Comparison of ENCODE assay signal across 14 cellular contexts in genomic region chr19:38671654-38672053, GRCh38. TPM values are rescaled to one million over a fixed set of nuclear protein-coding genes. Genes with fewer than 3 reads are reported as not detected.
DNase-seq lines count a peak whose midpoint lies in the region; ATAC-seq and TF ChIP-seq lines count a peak whose summit lies in the region.
"Had no signal": no experiment of that assay in that cellular context is flagged by ENCODE, and none has a peak within 500 bp of the region (broad histone marks: within the 10 kb centered on the region; RNA-seq: fewer than 3 reads in every experiment).

No MANE protein-coding gene starts in this region.

- intact Hi-C loops in dorsolateral prefrontal cortex (cut with DNase I) = no loop called here

- H3K27me3 ChIP-seq in HL-60 (ENCODE audit: insufficient read depth, poor library complexity, severe bottlenecking) (no peaks in the 10 kb centered on the region), dorsolateral prefrontal cortex (no peaks in the 10 kb centered on the region)

- no peak for ATAC-seq in stimulated activated effector memory CD8-positive, alpha-beta T cell treated with anti-CD3 and anti-CD28 coated beads, Interleukin-12 subunit alpha, Interleukin-12 subunit beta, amount 100 ng/mL, for 72 hours
- ATAC-seq in HG03442 (IDR thresholded peaks at IDR 0.05; ENCODE audit: unreplicated experiment) = no peak

- peak overlapping the region; percentile 17 for H3K27ac Mint-ChIP-seq in stimulated activated effector memory CD8-positive, alpha-beta T cell treated with anti-CD3 and anti-CD28 coated beads, Interleukin-12 subunit alpha, Interleukin-12 subunit beta, amount 100 ng/mL, for 72 hours

- peaks cover 60% of the 10 kb centered on the region for H3K36me3 Mint-ChIP-seq in stimulated activated effector memory CD8-positive, alpha-beta T cell treated with anti-CD3 and anti-CD28 coated beads, Interleukin-12 subunit alpha, Interleukin-12 subunit beta, amount 100 ng/mL, for 72 hours

- peak overlapping the region; percentile 31 for H3K27ac ChIP-seq in HL-60 (replicated peaks)
- H3K27ac ChIP-seq in dorsolateral prefrontal cortex = peak overlapping the region in 57 of 59 donors; percentile 11 to 96 (median 85)

- no peaks in the 10 kb centered on the region for H3K9me3 Mint-ChIP-seq in stimulated activated effector memory CD8-positive, alpha-beta T cell treated with anti-CD3 and anti-CD28 coated beads, Interleukin-12 subunit alpha, Interleukin-12 subunit beta, amount 100 ng/mL, for 72 hours
- H3K9me3 Mint-ChIP-seq: CD4-positive, CD25-positive, alpha-beta regulatory T cell had no signal

- no peak for DNase-seq in HL-60 (ENCODE audit: low read depth in 1 of 2, low spot score in 1 of 2)
- DNase-seq in dorsolateral prefrontal cortex = no peak
- peak; percentile 41 to 42 for DNase-seq in lung microvascular endothelial cell (ENCODE audit: low read depth in 2 of 2)
- DNase-seq in stimulated activated effector memory CD8-positive, alpha-beta T cell treated with anti-CD3 and anti-CD28 coated beads, Interleukin-12 subunit alpha, Interleukin-12 subunit beta, amount 100 ng/mL, for 72 hours (ENCODE audit: low spot score in 2 of 2) = no peak
- no peak for DNase-seq in LoVo (ENCODE audit: low spot score)
- DNase-seq in activated CD8-positive, alpha-beta memory T cell treated with anti-CD3 and anti-CD28 coated beads, Interleukin-2, amount 50 U/mL, for 48 hours = no peak
- DNase-seq in A172 (ENCODE audit: low spot score) = no peak
- DNase-seq: activated CD4-positive, CD25-positive, alpha-beta regulatory T cell; activated gamma-delta T cell; CD4-positive, CD25-positive, alpha-beta regulatory T cell; effector CD8-positive, alpha-beta T cell; NCI-H187 treated with DMSO at 0.1 percent for 48 hours; stimulated activated naive CD4-positive, alpha-beta T cell had no signal

- no peak overlapping the region for H3K4me3 ChIP-seq in HL-60 (replicated peaks; ENCODE audit: insufficient read depth, low read length)
- no peak overlapping the region for H3K4me3 ChIP-seq in dorsolateral prefrontal cortex

- no peak overlapping the region for H3K4me3 Mint-ChIP-seq in stimulated activated effector memory CD8-positive, alpha-beta T cell treated with anti-CD3 and anti-CD28 coated beads, Interleukin-12 subunit alpha, Interleukin-12 subunit beta, amount 100 ng/mL, for 72 hours

- TF ChIP-seq CTCF in HL-60 (IDR thresholded peaks at IDR 0.05; ENCODE audit: insufficient read depth, low read length) (no peak), dorsolateral prefrontal cortex (IDR thresholded peaks at IDR 0.05 in 54 of 56, conservative IDR thresholded peaks at IDR 0.05 in 2 of 56; ENCODE audit: low read depth in 1 of 56, partially characterized antibody in 56 of 56) (no peak)

- H3K4me1 Mint-ChIP-seq in stimulated activated effector memory CD8-positive, alpha-beta T cell treated with anti-CD3 and anti-CD28 coated beads, Interleukin-12 subunit alpha, Interleukin-12 subunit beta, amount 100 ng/mL, for 72 hours = peaks cover 86% of the 10 kb centered on the region

RNA-seq across cellular contexts. Expression of gene ACTN4, which starts 24.2 kb away (rescaled TPM):
- total RNA-seq in dorsolateral prefrontal cortex = 100 to 1,000 TPM; 271 to 539 (median 377) TPM
- total RNA-seq in lung microvascular endothelial cell = 131 and 136 TPM in 2 replicates
- total RNA-seq in A172 (2014; rRNA removed; shearing (Covaris generic)) = 493 and 604 TPM in 2 replicates

RNA-seq across cellular contexts. Expression of gene EIF3K, which starts 52.7 kb away (rescaled TPM):
- total RNA-seq in dorsolateral prefrontal cortex = 100 to 1,000 TPM; 165 to 292 (median 241) TPM
- total RNA-seq in lung microvascular endothelial cell = 260 and 318 TPM in 2 replicates
- 358 and 549 TPM in 2 replicates for total RNA-seq in A172 (2014; rRNA removed; shearing (Covaris generic))

RNA-seq across cellular contexts. Expression of gene MAP4K1, which starts 53.9 kb away (rescaled TPM):
- total RNA-seq in dorsolateral prefrontal cortex (10 to 100 TPM in 10 of 120 experiments, 1 to 10 TPM in 110; 1.2 to 14.7 (median 5.4) TPM), lung microvascular endothelial cell (not detected in 2 replicates)
- total RNA-seq in A172 (2014; rRNA removed; shearing (Covaris generic)) = 0.72 and 1.4 TPM in 2 replicates

Comparison
In these comparisons a context has a peak if more than half of its experiments do, and no peak if none do; other contexts are left out.
1. DNase-seq: peak in lung microvascular endothelial cell (2 of 2); none in HL-60 (0 of 2), dorsolateral prefrontal cortex (0 of 10), stimulated activated effector memory CD8-positive, alpha-beta T cell treated with anti-CD3 and anti-CD28 coated beads, Interleukin-12 subunit alpha, Interleukin-12 subunit beta, amount 100 ng/mL, for 72 hours (0 of 2), LoVo (single experiment), activated CD8-positive, alpha-beta memory T cell treated with anti-CD3 and anti-CD28 coated beads, Interleukin-2, amount 50 U/mL, for 48 hours (single experiment) and A172 (single experiment).